In genomic region chr4:1715002-1715761, GRCh38 we compare ENCODE assay signal across 10 cellular contexts. TPM values are rescaled to one million over a fixed set of nuclear protein-coding genes. Genes with fewer than 3 reads are reported as not detected.
DNase-seq lines count a peak whose midpoint lies in the region; ATAC-seq and TF ChIP-seq lines count a peak whose summit lies in the region.
"Had no signal": no experiment of that assay in that cellular context is flagged by ENCODE, and none has a peak within 500 bp of the region (broad histone marks: within the 10 kb centered on the region; RNA-seq: fewer than 3 reads in every experiment).

No MANE protein-coding gene starts in this region.

- POLR2A ChIA-PET in activated CD4-positive, alpha-beta T cell treated with anti-CD3 and anti-CD28 coated beads for 36 hours (lab: Charles Lee) = interaction anchor here (1.2 kb wide), 1 partner anchor 11 kb away, joined by 4 read pairs; no protein-coding TSS in a partner anchor
- POLR2A ChIA-PET in activated naive CD8-positive, alpha-beta T cell treated with anti-CD3 and anti-CD28 coated beads, Interleukin-2, amount 10 ng/mL, durations not matched to agents 7 days and 5 days (lab: Charles Lee) = interaction anchor here (7.1 kb wide), 1 partner anchor 8 kb away, joined by 148 read pairs; the partner anchor contains the start of genes TACC3 and TMEM129

- intact Hi-C loops in activated CD4-positive, alpha-beta T cell treated with anti-CD3 and anti-CD28 coated beads for 36 hours (cut with DNase I, micrococcal nuclease) = no loop called here

- H3K9me3 Mint-ChIP-seq in activated CD4-positive, alpha-beta T cell treated with anti-CD3 and anti-CD28 coated beads for 36 hours (ENCODE audit: low read depth) = no peaks in the 10 kb centered on the region
- no peaks in the 10 kb centered on the region for H3K9me3 Mint-ChIP-seq in activated naive CD8-positive, alpha-beta T cell treated with anti-CD3 and anti-CD28 coated beads, Interleukin-2, amount 10 ng/mL, durations not matched to agents 7 days and 5 days

- peak overlapping the region; percentile 88 for H3K4me3 Mint-ChIP-seq in activated CD4-positive, alpha-beta T cell treated with anti-CD3 and anti-CD28 coated beads for 36 hours
- peak overlapping the region; percentile 99 for H3K4me3 Mint-ChIP-seq in activated naive CD8-positive, alpha-beta T cell treated with anti-CD3 and anti-CD28 coated beads, Interleukin-2, amount 10 ng/mL, durations not matched to agents 7 days and 5 days

- H3F3A ChIP-seq in Loucy (ENCODE audit: low read depth) = no peaks in the 10 kb centered on the region

- H3K79me2 ChIP-seq in Loucy (ENCODE audit: insufficient read depth, low read length) = peaks cover 92% of the 10 kb centered on the region

- H3K4me1 Mint-ChIP-seq in activated CD4-positive, alpha-beta T cell treated with anti-CD3 and anti-CD28 coated beads for 36 hours = peaks cover 52% of the 10 kb centered on the region
- peaks cover 41% of the 10 kb centered on the region for H3K4me1 Mint-ChIP-seq in activated naive CD8-positive, alpha-beta T cell treated with anti-CD3 and anti-CD28 coated beads, Interleukin-2, amount 10 ng/mL, durations not matched to agents 7 days and 5 days

- no peaks in the 10 kb centered on the region for H3K27me3 Mint-ChIP-seq in activated CD4-positive, alpha-beta T cell treated with anti-CD3 and anti-CD28 coated beads for 36 hours
- H3K27me3 Mint-ChIP-seq in activated naive CD8-positive, alpha-beta T cell treated with anti-CD3 and anti-CD28 coated beads, Interleukin-2, amount 10 ng/mL, durations not matched to agents 7 days and 5 days = no peaks in the 10 kb centered on the region

- H3K4me3 ChIP-seq in Loucy (ENCODE audit: low read length, poor library complexity, severe bottlenecking) = peak overlapping the region; percentile 95
- no peak overlapping the region for H3K4me3 ChIP-seq in skeletal muscle tissue (ENCODE audit: low read length in 3 of 3)
- H3K4me3 ChIP-seq: uterus had no signal

- peaks cover 50% of the 10 kb centered on the region for H3K36me3 Mint-ChIP-seq in activated CD4-positive, alpha-beta T cell treated with anti-CD3 and anti-CD28 coated beads for 36 hours (ENCODE audit: low read depth)
- H3K36me3 Mint-ChIP-seq in activated naive CD8-positive, alpha-beta T cell treated with anti-CD3 and anti-CD28 coated beads, Interleukin-2, amount 10 ng/mL, durations not matched to agents 7 days and 5 days = peaks cover 16% of the 10 kb centered on the region

- H3K9ac ChIP-seq in Loucy (ENCODE audit: low read depth, low read length, poor library complexity, severe bottlenecking) (peak overlapping the region; percentile 91), skeletal muscle tissue (ENCODE audit: low read depth in 1 of 3, low read length in 3 of 3) (peak overlapping the region in 1 of 3 donors; percentile 41)

- CTCF ChIA-PET in activated CD4-positive, alpha-beta T cell treated with anti-CD3 and anti-CD28 coated beads for 36 hours (lab: Charles Lee) = interaction anchor here (0.6 to 1.3 kb wide), 3 partner anchors 8 to 139 kb away, joined by 3 read pairs; no protein-coding TSS in a partner anchor

- peak overlapping the region; percentile 81 for H3K4me2 ChIP-seq in Loucy (ENCODE audit: low read depth, low read length, poor library complexity, severe bottlenecking)

- peak overlapping the region; percentile 60 for H3K27ac Mint-ChIP-seq in activated CD4-positive, alpha-beta T cell treated with anti-CD3 and anti-CD28 coated beads for 36 hours
- H3K27ac Mint-ChIP-seq in activated naive CD8-positive, alpha-beta T cell treated with anti-CD3 and anti-CD28 coated beads, Interleukin-2, amount 10 ng/mL, durations not matched to agents 7 days and 5 days = peak overlapping the region; percentile 58

- H3K9me3 ChIP-seq in Loucy (ENCODE audit: insufficient read depth, low read depth, low read length) = no peaks in the 10 kb centered on the region
- no peaks in the 10 kb centered on the region for H3K9me3 ChIP-seq in skeletal muscle tissue (ENCODE audit: control insufficient read depth in 3 of 3, low read length in 3 of 3)
- H3K9me3 ChIP-seq: uterus had no signal

- no peak for ATAC-seq in activated CD4-positive, alpha-beta T cell treated with anti-CD3 and anti-CD28 coated beads for 36 hours
- ATAC-seq in activated naive CD8-positive, alpha-beta T cell treated with anti-CD3 and anti-CD28 coated beads, Interleukin-2, amount 10 ng/mL, durations not matched to agents 7 days and 5 days (ENCODE audit: low read depth) = no peak
- no peak for ATAC-seq in GM18909 (IDR thresholded peaks at IDR 0.05; ENCODE audit: poor library complexity, unreplicated experiment)

- H2AFZ ChIP-seq in Loucy (ENCODE audit: low read length) = no peak overlapping the region

- TF ChIP-seq CTCF in Loucy (conservative IDR thresholded peaks at IDR 0.05; ENCODE audit: low read length) = no peak

- H3K27me3 ChIP-seq in Loucy (ENCODE audit: insufficient read depth, low read length, poor library complexity, severe bottlenecking) (no peaks in the 10 kb centered on the region), skeletal muscle tissue (ENCODE audit: control insufficient read depth in 3 of 3, insufficient read depth in 3 of 3, low read length in 3 of 3) (no peaks in the 10 kb centered on the region)
- H3K27me3 ChIP-seq: uterus had no signal

- peak overlapping the region; percentile 23 for H3K27ac ChIP-seq in skeletal muscle tissue (ENCODE audit: low read depth, low read length)
- H3K27ac ChIP-seq: uterus had no signal

- H3K4me1 ChIP-seq in Loucy (ENCODE audit: insufficient read depth, low read length, poor library complexity, severe bottlenecking) (peaks cover 37% of the 10 kb centered on the region), skeletal muscle tissue (ENCODE audit: control insufficient read depth in 3 of 3, insufficient read depth in 3 of 3, low read length in 3 of 3) (peaks cover 40 to 72% (median 56%) of the 10 kb centered on the region in 3 donors)

- H3K9me2 ChIP-seq in Loucy (replicated peaks; ENCODE audit: low read depth, low read length) = no peaks in the 10 kb centered on the region

- peaks cover 64% of the 10 kb centered on the region for H4K20me1 ChIP-seq in Loucy (ENCODE audit: insufficient read depth, low read length, poor library complexity, severe bottlenecking)

- no peak for DNase-seq in activated CD4-positive, alpha-beta T cell treated with anti-CD3 and anti-CD28 coated beads for 36 hours
- DNase-seq in activated CD4-positive, alpha-beta T cell treated with anti-CD3 and anti-CD28 coated beads, Interleukin-2, amount 50 U/mL, for 1 hour = no peak
- DNase-seq in activated naive CD8-positive, alpha-beta T cell treated with anti-CD3 and anti-CD28 coated beads, Interleukin-2, amount 10 ng/mL, durations not matched to agents 7 days and 5 days = no peak
- no peak for DNase-seq in NCI-H69 (lab: John Stamatoyannopoulos, UW)
- no peak for DNase-seq in T1000 (lab: John Stamatoyannopoulos, UW)
- DNase-seq: NCI-H187, uterus had no signal

- H3K36me3 ChIP-seq in Loucy (ENCODE audit: insufficient read depth, low read length) (no peaks in the 10 kb centered on the region; the same call in 1 of the 2 replicates), skeletal muscle tissue (ENCODE audit: control insufficient read depth in 3 of 3, insufficient read depth in 3 of 3, low read length in 3 of 3) (peaks cover 11 to 22% (median 17%) of the 10 kb centered on the region in 3 donors)
- H3K36me3 ChIP-seq: uterus had no signal

RNA-seq across cellular contexts. Expression of gene SLBP, which starts 3.1 kb away (rescaled TPM):
- 100 to 1,000 TPM; 113 to 134 TPM for total RNA-seq in activated CD4-positive, alpha-beta T cell treated with anti-CD3 and anti-CD28 coated beads for 36 hours
- 100 to 1,000 TPM in 1 of 2 experiments, 10 to 100 TPM in 1; 99.7 to 103 TPM for total RNA-seq in activated naive CD8-positive, alpha-beta T cell treated with anti-CD3 and anti-CD28 coated beads, Interleukin-2, amount 10 ng/mL, durations not matched to agents 7 days and 5 days
- 23.5 TPM for total RNA-seq in skeletal muscle tissue

RNA-seq across cellular contexts. Expression of gene TMEM129, which starts 5.9 kb away (rescaled TPM):
- total RNA-seq in activated CD4-positive, alpha-beta T cell treated with anti-CD3 and anti-CD28 coated beads for 36 hours = 10 to 100 TPM; 13.7 to 14.6 TPM
- 10 to 100 TPM; 27.5 to 27.6 TPM for total RNA-seq in activated naive CD8-positive, alpha-beta T cell treated with anti-CD3 and anti-CD28 coated beads, Interleukin-2, amount 10 ng/mL, durations not matched to agents 7 days and 5 days
- total RNA-seq in skeletal muscle tissue = 7.3 TPM

RNA-seq across cellular contexts. Expression of gene TACC3, which starts 6.1 kb away (rescaled TPM):
- 100 to 1,000 TPM; 197 to 206 TPM for total RNA-seq in activated CD4-positive, alpha-beta T cell treated with anti-CD3 and anti-CD28 coated beads for 36 hours
- 100 to 1,000 TPM; 234 to 235 TPM for total RNA-seq in activated naive CD8-positive, alpha-beta T cell treated with anti-CD3 and anti-CD28 coated beads, Interleukin-2, amount 10 ng/mL, durations not matched to agents 7 days and 5 days
- total RNA-seq in skeletal muscle tissue = 3.7 TPM

RNA-seq across cellular contexts. Expression of gene FAM53A, which starts 31.1 kb away (rescaled TPM):
- 1 to 10 TPM; 2.0 to 2.5 TPM for total RNA-seq in activated CD4-positive, alpha-beta T cell treated with anti-CD3 and anti-CD28 coated beads for 36 hours
- under 1 TPM; 0.54 to 0.97 TPM for total RNA-seq in activated naive CD8-positive, alpha-beta T cell treated with anti-CD3 and anti-CD28 coated beads, Interleukin-2, amount 10 ng/mL, durations not matched to agents 7 days and 5 days
- total RNA-seq in skeletal muscle tissue = 0.52 TPM

Comparison
In these comparisons a context has a peak if more than half of its experiments do, and no peak if none do; other contexts are left out.
1. RNA of gene TACC3, which starts 6.1 kb away (total RNA-seq): 234 to 235 TPM in activated naive CD8-positive, alpha-beta T cell treated with anti-CD3 and anti-CD28 coated beads, Interleukin-2, amount 10 ng/mL, durations not matched to agents 7 days and 5 days and 197 to 206 TPM in activated CD4-positive, alpha-beta T cell treated with anti-CD3 and anti-CD28 coated beads for 36 hours; 3.7 TPM in skeletal muscle tissue (single experiment); every median in the first group is over 10 times any median in the second.